In the genomic region with DNA sequence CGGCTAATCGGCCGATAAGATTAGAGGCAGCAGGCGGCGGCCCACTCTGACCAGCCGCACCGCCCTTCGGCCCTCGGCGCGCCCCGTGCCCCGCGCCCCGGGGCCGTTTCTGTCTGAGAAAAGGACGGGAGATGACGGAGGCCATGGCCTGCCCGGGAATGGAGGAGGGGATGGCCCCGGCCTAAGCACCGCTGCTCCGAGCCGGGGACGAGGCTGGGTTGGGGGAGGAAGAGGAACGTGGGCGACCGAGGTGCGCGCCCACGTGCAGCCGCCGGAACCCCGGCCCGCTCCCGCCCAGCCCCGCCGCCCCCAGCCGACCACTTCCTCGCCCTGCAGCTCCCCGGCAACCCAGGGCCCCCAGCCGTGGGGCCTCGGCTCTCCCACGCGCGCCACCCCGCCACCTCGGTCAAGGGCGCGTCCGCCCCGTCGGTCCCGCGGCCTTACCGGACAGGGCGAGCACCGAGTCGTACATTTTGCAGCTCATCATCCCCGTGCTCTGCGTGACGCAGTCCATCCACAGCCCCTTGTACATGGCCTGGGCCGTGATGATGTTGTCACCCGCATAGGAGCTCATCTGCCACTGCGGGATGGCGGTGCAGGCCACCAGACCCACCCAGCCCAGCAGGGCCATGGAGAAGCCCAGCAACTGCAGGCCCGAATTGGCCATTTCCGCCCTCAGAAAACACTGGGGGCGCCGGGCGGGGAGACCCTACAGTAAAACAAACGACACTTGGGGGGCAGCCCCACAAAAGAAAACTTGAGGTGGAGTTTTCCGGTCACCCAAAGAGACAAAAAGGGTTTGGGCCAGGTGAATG, we compare ENCODE assay signal across 8 cellular contexts. TPM values are rescaled to one million over a fixed set of nuclear protein-coding genes. Genes with fewer than 3 reads are reported as not detected.
DNase-seq lines count a peak whose midpoint lies in the region; ATAC-seq and TF ChIP-seq lines count a peak whose summit lies in the region.

No MANE protein-coding gene starts in this region.

- peak overlapping the region; percentile 40 for H3K4me3 ChIP-seq in GM12875 (ENCODE audit: low read depth, low read length)

- H3K36me3 Mint-ChIP-seq in progenitor cell of endocrine pancreas (ENCODE audit: insufficient read depth) = peaks cover 7% of the 10 kb centered on the region

- no peak for ATAC-seq in HG02852 (IDR thresholded peaks at IDR 0.05; ENCODE audit: unreplicated experiment)

- no peak for TF ChIP-seq CTCF in GM12875 (IDR thresholded peaks at IDR 0.05; ENCODE audit: borderline replicate concordance, insufficient read depth, low read depth, low read length)
- TF ChIP-seq CTCF in progenitor cell of endocrine pancreas (IDR thresholded peaks at IDR 0.05; ENCODE audit: unreplicated experiment) = no peak

- H3K4me1 Mint-ChIP-seq in progenitor cell of endocrine pancreas (ENCODE audit: low read depth) = peaks cover 33% of the 10 kb centered on the region

- no peaks in the 10 kb centered on the region for H3K9me3 Mint-ChIP-seq in progenitor cell of endocrine pancreas (ENCODE audit: low read depth)

- peak; percentile 80 for DNase-seq in activated CD8-positive, alpha-beta memory T cell treated with anti-CD3 and anti-CD28 coated beads for 24 hours
- DNase-seq in germinal center (ENCODE audit: low spot score) (peak; percentile 36), progenitor cell of endocrine pancreas (ENCODE audit: low spot score, unreplicated experiment) (no peak), D341Med (ENCODE audit: low spot score) (no peak), RKO (ENCODE audit: low spot score) (no peak), HT-29 (ENCODE audit: low spot score) (no peak)

- no peaks in the 10 kb centered on the region for H3K27me3 Mint-ChIP-seq in progenitor cell of endocrine pancreas

- H3K27ac Mint-ChIP-seq in progenitor cell of endocrine pancreas = peak overlapping the region; percentile 99

- peak overlapping the region; percentile 99 for H3K4me3 Mint-ChIP-seq in progenitor cell of endocrine pancreas (ENCODE audit: low read depth)

RNA-seq across cellular contexts. Expression of gene CLDN7, which starts 0.7 kb away (rescaled TPM):
- total RNA-seq in progenitor cell of endocrine pancreas = 137 and 147 TPM in 2 replicates
- total RNA-seq in HT-29 (2014; rRNA removed; shearing (Covaris generic)) = 383 and 429 TPM in 2 replicates

RNA-seq across cellular contexts. Expression of gene ELP5, which starts 9.6 kb away (rescaled TPM):
- total RNA-seq in progenitor cell of endocrine pancreas = 42.3 and 45.0 TPM in 2 replicates
- 46.5 and 46.7 TPM in 2 replicates for total RNA-seq in HT-29 (2014; rRNA removed; shearing (Covaris generic))

RNA-seq across cellular contexts. Expression of gene CTDNEP1, which starts 10.1 kb away (rescaled TPM):
- 134 and 137 TPM in 2 replicates for total RNA-seq in progenitor cell of endocrine pancreas
- 32.8 and 51.4 TPM in 2 replicates for total RNA-seq in HT-29 (2014; rRNA removed; shearing (Covaris generic))

RNA-seq across cellular contexts. Expression of gene GABARAP, which starts 19.3 kb away (rescaled TPM):
- 447 and 466 TPM in 2 replicates for total RNA-seq in progenitor cell of endocrine pancreas
- 72.3 and 84.0 TPM in 2 replicates for total RNA-seq in HT-29 (2014; rRNA removed; shearing (Covaris generic))

RNA-seq across cellular contexts. Expression of gene SLC2A4, which starts 19.9 kb away (rescaled TPM):
- total RNA-seq in progenitor cell of endocrine pancreas = 1.5 and 2.0 TPM in 2 replicates
- 0.26 and 0.38 TPM in 2 replicates for total RNA-seq in HT-29 (2014; rRNA removed; shearing (Covaris generic))

Comparison
In these comparisons a context has a peak if more than half of its experiments do, and no peak if none do; other contexts are left out.
1. DNase-seq: peak in activated CD8-positive, alpha-beta memory T cell treated with anti-CD3 and anti-CD28 coated beads for 24 hours (single experiment) and germinal center (single experiment); none in progenitor cell of endocrine pancreas (single experiment), D341Med (single experiment), RKO (single experiment) and HT-29 (single experiment).